1 cellular context compared by ENCODE assay signal in the genomic region with DNA sequence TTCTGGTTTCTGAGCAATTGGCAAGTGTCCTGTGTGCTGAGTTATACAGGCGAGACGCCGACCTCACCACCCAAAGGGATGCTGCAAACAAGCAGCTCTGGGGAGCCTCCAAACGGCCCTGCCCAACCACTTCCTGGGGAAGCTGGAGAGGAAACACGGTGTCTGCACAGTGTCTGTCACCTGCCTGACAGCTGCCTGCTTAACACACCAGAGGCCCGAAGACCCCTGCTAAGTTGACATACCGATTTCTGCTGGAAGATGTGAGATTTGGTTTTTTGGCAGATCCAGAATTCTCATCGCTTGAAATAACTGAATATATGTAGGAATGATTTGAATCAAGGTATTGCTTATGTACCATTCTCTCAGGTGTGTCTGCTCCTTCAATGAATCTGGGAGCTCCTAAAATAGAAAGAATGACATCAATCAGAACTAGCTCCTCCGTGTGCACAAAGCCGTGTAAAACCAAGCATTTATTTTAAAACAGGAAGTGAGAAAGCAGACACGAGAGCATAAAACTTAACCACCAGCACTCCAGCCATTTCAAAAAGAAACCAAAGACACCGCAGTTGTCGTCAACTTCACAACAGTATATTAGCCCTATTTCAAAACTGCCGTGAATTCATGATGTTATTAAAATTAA.
TF ChIP-seq lines count a peak whose summit lies in the region.

No MANE protein-coding gene starts in this region.

TF ChIP-seq in IMR-90, 13 proteins besides CTCF, POLR2A, EP300 and RAD21:
- no peak for TF ChIP-seq RCOR1 (IDR thresholded peaks at IDR 0.05; ENCODE audit: insufficient replicate concordance, low read length)
- TF ChIP-seq, protein P1, sequence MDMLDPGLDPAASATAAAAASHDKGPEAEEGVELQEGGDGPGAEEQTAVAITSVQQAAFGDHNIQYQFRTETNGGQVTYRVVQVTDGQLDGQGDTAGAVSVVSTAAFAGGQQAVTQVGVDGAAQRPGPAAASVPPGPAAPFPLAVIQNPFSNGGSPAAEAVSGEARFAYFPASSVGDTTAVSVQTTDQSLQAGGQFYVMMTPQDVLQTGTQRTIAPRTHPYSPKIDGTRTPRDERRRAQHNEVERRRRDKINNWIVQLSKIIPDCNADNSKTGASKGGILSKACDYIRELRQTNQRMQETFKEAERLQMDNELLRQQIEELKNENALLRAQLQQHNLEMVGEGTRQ (IDR thresholded peaks at IDR 0.05; ENCODE audit: low read depth, low read length), result no peak
- TF ChIP-seq CHD1 (IDR thresholded peaks at IDR 0.05; ENCODE audit: low read depth, low read length), result no peak
- TF ChIP-seq MAZ (IDR thresholded peaks at IDR 0.05; ENCODE audit: borderline replicate concordance, low read depth, low read length), result no peak
- TF ChIP-seq MXI1 (IDR thresholded peaks at IDR 0.05; ENCODE audit: borderline replicate concordance, low read depth, low read length), result no peak
- no peak for TF ChIP-seq BHLHE40 (IDR thresholded peaks at IDR 0.05; ENCODE audit: low read depth, low read length)
- TF ChIP-seq RFX5 (IDR thresholded peaks at IDR 0.05; ENCODE audit: low read depth, low read length), result no peak
- no peak for TF ChIP-seq ELK1 (IDR thresholded peaks at IDR 0.05; ENCODE audit: borderline replicate concordance, low read depth, low read length)
- TF ChIP-seq FOS (IDR thresholded peaks at IDR 0.05; ENCODE audit: low read depth, low read length), result no peak
- no peak; the same call in 1 of the 2 replicates for TF ChIP-seq MAFK (IDR thresholded peaks at IDR 0.05; ENCODE audit: low read depth, low read length)
- no peak for TF ChIP-seq CEBPB (IDR thresholded peaks at IDR 0.05; ENCODE audit: low read depth, low read length)
- no peak for TF ChIP-seq NFE2L2 (IDR thresholded peaks at IDR 0.05; ENCODE audit: low read depth, low read length)
